ENCODE assay signal across 13 cellular contexts in genomic region chr15:29133791-29134190, GRCh38.
A peak's percentile ranks its signal among the peaks of the same experiment; 100 is the strongest.
DNase-seq lines count a peak whose midpoint lies in the region; ATAC-seq and TF ChIP-seq lines count a peak whose summit lies in the region.
"Had no signal": no experiment of that assay in that cellular context is flagged by ENCODE, and none has a peak within 500 bp of the region (broad histone marks: within the 10 kb centered on the region; RNA-seq: fewer than 3 reads in every experiment).

No MANE protein-coding gene starts in this region.

- H3K4me1 Mint-ChIP-seq in CD14-positive monocyte, result peaks cover 3% of the 10 kb centered on the region
- H3K4me1 Mint-ChIP-seq: B cell had no signal

- H2AFZ ChIP-seq in smooth muscle cell (ENCODE audit: low read depth), result no peak overlapping the region
- H2AFZ ChIP-seq: GM23248 had no signal

- no peak for TF ChIP-seq CTCF in CD14-positive monocyte (IDR thresholded peaks at IDR 0.05)
- TF ChIP-seq CTCF in RWPE2 (IDR thresholded peaks at IDR 0.05; ENCODE audit: poor library complexity, severe bottlenecking), result no peak
- no peak for TF ChIP-seq CTCF in smooth muscle cell (IDR thresholded peaks at IDR 0.05; ENCODE audit: borderline replicate concordance, insufficient read depth, poor library complexity, severe bottlenecking)

- H3K9ac ChIP-seq in smooth muscle cell (ENCODE audit: low read depth), result no peak overlapping the region
- H3K9ac ChIP-seq: GM23248 had no signal

- peaks cover 0 to under 1% (median 0%) of the 10 kb centered on the region in 7 donors for H3K9me3 Mint-ChIP-seq in CD14-positive monocyte

- no peaks in the 10 kb centered on the region for H3K27me3 ChIP-seq in RWPE2 (ENCODE audit: insufficient read depth, poor library complexity, severe bottlenecking)
- H3K27me3 ChIP-seq in smooth muscle cell (ENCODE audit: low read depth), result peaks cover 3% of the 10 kb centered on the region

- H3K27ac ChIP-seq in RWPE2 (ENCODE audit: poor library complexity, severe bottlenecking) (no peak overlapping the region), smooth muscle cell (ENCODE audit: low read depth) (no peak overlapping the region)
- H3K27ac ChIP-seq: GM23248 had no signal

- DNase-seq in CD14-positive monocyte (ENCODE audit: low spot score), result peak; percentile 30
- peak; percentile 41 for DNase-seq in RWPE2 (ENCODE audit: low spot score)
- DNase-seq in islet precursor cell, result peak; percentile 34
- peak; percentile 49 for DNase-seq in posterior vena cava (ENCODE audit: low spot score)
- no peak for DNase-seq in NCI-H1436 treated with DMSO at 0.1 percent for 48 hours (lab: John Stamatoyannopoulos, UW)
- DNase-seq in smooth muscle cell (lab: John Stamatoyannopoulos, UW; ENCODE audit: unreplicated experiment), result no peak
- no peak for DNase-seq in dermis blood vessel endothelial cell
- DNase-seq: C1 segment of cervical spinal cord; CD4-positive, alpha-beta memory T cell; DMS79; GM23248 had no signal

- H3K9me3 ChIP-seq in RWPE2 (ENCODE audit: severe bottlenecking), result no peaks in the 10 kb centered on the region
- no peaks in the 10 kb centered on the region for H3K9me3 ChIP-seq in smooth muscle cell (replicated peaks; ENCODE audit: low read depth)

- peaks cover 2 to 11% (median 8%) of the 10 kb centered on the region in 3 donors for H3K27me3 Mint-ChIP-seq in CD14-positive monocyte (ENCODE audit: low read depth in 3 of 3)

- H3K4me2 ChIP-seq in smooth muscle cell, result no peak overlapping the region

- H3K79me2 ChIP-seq in smooth muscle cell (ENCODE audit: low read depth), result no peaks in the 10 kb centered on the region

- H4K20me1 ChIP-seq in smooth muscle cell (ENCODE audit: low read depth), result no peaks in the 10 kb centered on the region

- ATAC-seq in RWPE2 (ENCODE audit: low read depth), result no peak
- ATAC-seq: GM12878 had no signal

- 93% methylated on average over 5 of the region's 5 CpGs for WGBS in smooth muscle cell (ENCODE audit: low lambda C conversion rate)

- H3K27ac Mint-ChIP-seq in CD14-positive monocyte, result peak overlapping the region in 1 of 7 donors; percentile 55
- H3K27ac Mint-ChIP-seq: B cell; CD4-positive, alpha-beta memory T cell had no signal

- H3F3A ChIP-seq in smooth muscle cell (ENCODE audit: low read depth), result no peaks in the 10 kb centered on the region

- no peaks in the 10 kb centered on the region for H3K36me3 Mint-ChIP-seq in CD14-positive monocyte
- H3K36me3 Mint-ChIP-seq: CD4-positive, alpha-beta memory T cell had no signal

- intact Hi-C loops in CD14-positive monocyte (cut with micrococcal nuclease) (no loop called here), posterior vena cava (cut with DNase I) (no loop called here)

- H3K4me3 Mint-ChIP-seq in CD14-positive monocyte, result no peak overlapping the region
- H3K4me3 Mint-ChIP-seq: B cell had no signal

- H3K4me1 ChIP-seq in RWPE2 (ENCODE audit: insufficient read depth, poor library complexity, severe bottlenecking) (no peaks in the 10 kb centered on the region), smooth muscle cell (ENCODE audit: low read depth) (no peaks in the 10 kb centered on the region)

- H3K36me3 ChIP-seq in RWPE2 (ENCODE audit: low read depth) (no peaks in the 10 kb centered on the region), smooth muscle cell (ENCODE audit: low read depth) (no peaks in the 10 kb centered on the region)

- H3K4me3 ChIP-seq in RWPE2 (ENCODE audit: severe bottlenecking), result no peak overlapping the region
- H3K4me3 ChIP-seq in smooth muscle cell, result no peak overlapping the region
- H3K4me3 ChIP-seq: GM12878, GM23248 had no signal

Comparison
In these comparisons a context has a peak if more than half of its experiments do, and no peak if none do; other contexts are left out.
1. DNase-seq: peak in CD14-positive monocyte (single experiment), RWPE2 (single experiment), islet precursor cell (single experiment) and posterior vena cava (single experiment); none in NCI-H1436 treated with DMSO at 0.1 percent for 48 hours (single experiment), smooth muscle cell (single experiment) and dermis blood vessel endothelial cell (single experiment).